ENCODE assay signal across 32 cellular contexts in genomic region chr14:53228966-53229365, GRCh38.
"Had no signal": no experiment of that assay in that cellular context is flagged by ENCODE, and none has a peak within 500 bp of the region (broad histone marks: within the 10 kb centered on the region; RNA-seq: fewer than 3 reads in every experiment).

No MANE protein-coding gene starts in this region.

- H3K4me1 ChIP-seq: adrenal gland had no signal

- FAIRE-seq: bronchial epithelial cell, TTC549 had no signal

- H3K36me3 ChIP-seq: adrenal gland, cardiac muscle cell had no signal

- H3K27me3 ChIP-seq: adrenal gland, cardiac muscle cell had no signal

- H3K27ac ChIP-seq: adrenal gland, cardiac muscle cell, VCaP had no signal

- H3K4me3 ChIP-seq: adrenal gland, cardiac muscle cell had no signal

- ATAC-seq: activated CD8-positive, alpha-beta T cell treated with anti-CD3 and anti-CD28 coated beads for 36 hours; activated naive CD4-positive, alpha-beta T cell treated with anti-CD3 and anti-CD28 coated beads, Interleukin-2, amount 50 U/mL, for 72 hours; activated T-cell treated with anti-CD3 and anti-CD28 coated beads, Interleukin-2, amount 50 U/mL, for 4 hours; activated T-cell treated with anti-CD3 and anti-CD28 coated beads, Interleukin-2, amount 50 U/mL, for 72 hours; activated T-helper 17 cell treated with anti-CD3 and anti-CD28 coated beads, Interleukin-2, amount 50 U/mL, for 72 hours had no signal

- DNase-seq: activated B cell treated with CpG ODN at 0.5 μM for 24 hours; activated CD4-positive, alpha-beta memory T cell treated with anti-CD3 and anti-CD28 coated beads for 36 hours; activated CD4-positive, alpha-beta T cell treated with anti-CD3 and anti-CD28 coated beads for 4 hours; activated CD4-positive, alpha-beta T cell treated with anti-CD3 and anti-CD28 coated beads, Interleukin-2, amount 10 ng/mL, durations not matched to agents 24 days and 14 days; activated CD4-positive, alpha-beta T cell treated with anti-CD3 and anti-CD28 coated beads, Interleukin-2, amount 50 U/mL, for 1 hour; activated CD4-positive, alpha-beta T cell treated with anti-CD3 and anti-CD28 coated beads, Interleukin-2, amount 50 U/mL, for 4 hours; activated CD4-positive, CD25-positive, alpha-beta regulatory T cell treated with anti-CD3 and anti-CD28 coated beads, Interleukin-2, amount 50 U/mL, for 72 hours; activated CD8-positive, alpha-beta memory T cell treated with anti-CD3 and anti-CD28 coated beads, Interleukin-2, amount 50 U/mL, for 4 hours; activated CD8-positive, alpha-beta T cell treated with anti-CD3 and anti-CD28 coated beads for 36 hours; activated effector memory CD4-positive, alpha-beta T cell treated with anti-CD3 and anti-CD28 coated beads, Interleukin-2, amount 50 U/mL, for 16 hours; activated gamma-delta T cell treated with Interleukin-2 at 50 U/mL for 16 hours; activated naive CD4-positive, alpha-beta T cell; activated naive CD4-positive, alpha-beta T cell treated with anti-CD3 and anti-CD28 coated beads, Interleukin-2, amount 50 U/mL, for 16 hours; activated naive CD8-positive, alpha-beta T cell treated with anti-CD3 and anti-CD28 coated beads for 36 hours; activated T-cell treated with anti-CD3 and anti-CD28 coated beads for 4 hours; activated T-cell treated with anti-CD3 and anti-CD28 coated beads, Interleukin-2, amount 50 U/mL, for 1 hour; activated T-cell treated with anti-CD3 and anti-CD28 coated beads, Interleukin-2, amount 50 U/mL, for 4 hours; activated T-cell treated with anti-CD3 and anti-CD28 coated beads, Interleukin-2, amount 50 U/mL, for 72 hours; adrenal gland; amniotic stem cell; aorta; caudate nucleus; cerebellar nuclear complex; T-helper 1 cell; T-helper 2 cell; T-helper 9 cell had no signal
